ENCODE assay signal across 8 cellular contexts in genomic region chr3:45553469-45553974, GRCh38. TPM values are rescaled to one million over a fixed set of nuclear protein-coding genes. Genes with fewer than 3 reads are reported as not detected.
DNase-seq lines count a peak whose midpoint lies in the region; ATAC-seq and TF ChIP-seq lines count a peak whose summit lies in the region.

No MANE protein-coding gene starts in this region.

- TF ChIP-seq POLR2A in transverse colon (IDR thresholded peaks at IDR 0.05) = no peak

- ATAC-seq in esophagus mucosa = no peak

- intact Hi-C loops in left ventricle myocardium inferior (cut with micrococcal nuclease) = no loop called here
- intact Hi-C loops in transverse colon (cut with DNase I; ENCODE audit: low total_unique reads) = no loop called here

- 0 to 20% methylated on average over 1 to 6 of the region's 6 CpGs for WGBS in transverse colon (ENCODE audit: low coverage in 1 of 2), 2 donors

- H3F3A ChIP-seq in DOHH2 (ENCODE audit: control insufficient read depth, insufficient read depth) = peaks cover 9% of the 10 kb centered on the region; the same call in 1 of the 2 replicates

- H3K36me3 ChIP-seq in DOHH2 (ENCODE audit: control insufficient read depth, low read length) (no peaks in the 10 kb centered on the region), left ventricle myocardium inferior (no peaks in the 10 kb centered on the region), transverse colon (no peaks in the 10 kb centered on the region)

- H3K27ac ChIP-seq in DOHH2 (ENCODE audit: low read depth, low read length) = peak overlapping the region; percentile 67
- H3K27ac ChIP-seq in HL-60 (replicated peaks) = no peak overlapping the region; the same call in none of the 2 replicates
- peak overlapping the region; percentile 90 for H3K27ac ChIP-seq in left ventricle myocardium inferior (replicated peaks)
- peak overlapping the region; percentile 11 to 67 (median 58) for H3K27ac ChIP-seq in transverse colon

- no peaks in the 10 kb centered on the region for H3K9me2 ChIP-seq in DOHH2 (replicated peaks; ENCODE audit: control insufficient read depth, low read length)

- H3K79me2 ChIP-seq in DOHH2 (ENCODE audit: control insufficient read depth, low read length) = no peaks in the 10 kb centered on the region

- in situ Hi-C loops in transverse colon (cut with MboI; ENCODE audit: low pct_ligation_motif_present in 1 of 4, low pct_unique_long_range_greater_than_20kb in 1 of 4, low sequenced_read_pairs in 3 of 4) = no loop called here

- H3K9me3 ChIP-seq in DOHH2 (ENCODE audit: control insufficient read depth, insufficient read depth, low read length) = no peaks in the 10 kb centered on the region
- H3K9me3 ChIP-seq in left ventricle myocardium inferior (replicated peaks) = no peaks in the 10 kb centered on the region
- no peaks in the 10 kb centered on the region for H3K9me3 ChIP-seq in transverse colon

- no peak for TF ChIP-seq CTCF in DOHH2 (IDR thresholded peaks at IDR 0.05; ENCODE audit: low read depth, low read length, poor library complexity, severe bottlenecking)
- TF ChIP-seq CTCF in HL-60 (IDR thresholded peaks at IDR 0.05; ENCODE audit: insufficient read depth, low read length) = no peak
- TF ChIP-seq CTCF in left ventricle myocardium inferior (IDR thresholded peaks at IDR 0.05; ENCODE audit: borderline replicate concordance) = no peak
- no peak for TF ChIP-seq CTCF in transverse colon (IDR thresholded peaks at IDR 0.05)

- no peak for TF ChIP-seq EP300 in transverse colon (IDR thresholded peaks at IDR 0.05; ENCODE audit: low read depth)

- H4K20me1 ChIP-seq in DOHH2 (ENCODE audit: control insufficient read depth, insufficient read depth, low read depth, low read length) = no peaks in the 10 kb centered on the region

- peak overlapping the region; percentile 51 for H3K4me3 ChIP-seq in DOHH2 (ENCODE audit: low read length)
- no peak overlapping the region for H3K4me3 ChIP-seq in HL-60 (replicated peaks; ENCODE audit: insufficient read depth, low read length)
- H3K4me3 ChIP-seq in left ventricle myocardium inferior = peak overlapping the region; percentile 9
- H3K4me3 ChIP-seq in transverse colon = no peak overlapping the region

- DNase-seq in HL-60 (ENCODE audit: low read depth in 1 of 2, low spot score in 1 of 2) (peak; percentile 65 to 79), SW480 (ENCODE audit: low spot score) (peak; percentile 18), left ventricle myocardium inferior (peak; percentile 70), transverse colon (peak; percentile 61), NCI-H748 (lab: John Stamatoyannopoulos, UW; ENCODE audit: unreplicated experiment) (no peak)
- no peak for DNase-seq in activated CD4-positive, alpha-beta T cell treated with anti-CD3 and anti-CD28 coated beads for 4 hours

- peak overlapping the region; percentile 74 for H3K4me2 ChIP-seq in DOHH2 (ENCODE audit: low read length)

- H3K4me1 ChIP-seq in DOHH2 (ENCODE audit: control insufficient read depth, low read length) (peaks cover 53% of the 10 kb centered on the region), left ventricle myocardium inferior (peaks cover 73% of the 10 kb centered on the region), transverse colon (peaks cover 21 to 41% (median 29%) of the 10 kb centered on the region in 4 donors)

- H3K27me3 ChIP-seq in DOHH2 (ENCODE audit: control insufficient read depth, low read length) (no peaks in the 10 kb centered on the region), HL-60 (ENCODE audit: insufficient read depth, poor library complexity, severe bottlenecking) (no peaks in the 10 kb centered on the region), left ventricle myocardium inferior (ENCODE audit: low read depth) (no peaks in the 10 kb centered on the region), transverse colon (no peaks in the 10 kb centered on the region)

RNA-seq across cellular contexts. Expression of gene LIMD1, which starts 41.0 kb away (rescaled TPM):
- 27.8 TPM for total RNA-seq in left ventricle myocardium inferior
- 10 to 100 TPM; 28.3 to 84.9 (median 36.0) TPM for total RNA-seq in transverse colon
- total RNA-seq in esophagus mucosa = 13.5 TPM

Comparison
In these comparisons a context has a peak if more than half of its experiments do, and no peak if none do; other contexts are left out.
1. H3K4me3 ChIP-seq: peak in DOHH2 (single experiment) and left ventricle myocardium inferior (single experiment); none in HL-60 (single experiment) and transverse colon (0 of 4).
2. DNase-seq: peak in HL-60 (2 of 2), SW480 (single experiment), left ventricle myocardium inferior (single experiment) and transverse colon (single experiment); none in NCI-H748 (single experiment) and activated CD4-positive, alpha-beta T cell treated with anti-CD3 and anti-CD28 coated beads for 4 hours (0 of 2).